12 cellular contexts compared by ENCODE assay signal in genomic region chr17:62950067-62950466, GRCh38. TPM values are rescaled to one million over a fixed set of nuclear protein-coding genes. Genes with fewer than 3 reads are reported as not detected.
A peak's percentile ranks its signal among the peaks of the same experiment; 100 is the strongest.
DNase-seq lines count a peak whose midpoint lies in the region; ATAC-seq, FAIRE-seq and TF ChIP-seq lines count a peak whose summit lies in the region.
"Had no signal": no experiment of that assay in that cellular context is flagged by ENCODE, and none has a peak within 500 bp of the region (broad histone marks: within the 10 kb centered on the region; RNA-seq: fewer than 3 reads in every experiment).

No MANE protein-coding gene starts in this region.

- H4K5ac ChIP-seq in H9 (ENCODE audit: insufficient read length, low read depth, low read length) = no peak overlapping the region

- H3K4me1 Mint-ChIP-seq in brain (peaks cover 15% of the 10 kb centered on the region), H9 (peaks cover 0 to 5% of the 10 kb centered on the region in 2 experiments; a peak in 2 of 4 replicates), T-cell (no peaks in the 10 kb centered on the region)

- H3K23me2 ChIP-seq in H9 (ENCODE audit: insufficient read length, low read depth, low read length, poor library complexity, severe bottlenecking) = no peaks in the 10 kb centered on the region

- TF ChIP-seq POLR2A in HepG2 (IDR thresholded peaks at IDR 0.05; ENCODE audit: insufficient read depth in 1 of 2, low read depth in 2 of 2, low read length in 2 of 2) = no peak

- POLR2A ChIA-PET in A673 (lab: Charles Lee; ENCODE audit: low non-redundant PET) = no interaction called here
- POLR2A ChIA-PET in T-cell (lab: Charles Lee) = interaction anchor here in 1 of 2 donors (0.6 kb wide), 1 partner anchor 21 kb away, joined by 3 read pairs; no protein-coding TSS in a partner anchor
- POLR2A ChIA-PET in HepG2 (lab: Yijun Ruan, JAX) = no interaction called here

- no peak overlapping the region for H2BK20ac ChIP-seq in H9 (ENCODE audit: low read depth, low read length, poor library complexity, severe bottlenecking)

- H3K36me3 ChIP-seq in A673 (ENCODE audit: insufficient read depth, low read length, poor library complexity, severe bottlenecking) = no peaks in the 10 kb centered on the region
- no peaks in the 10 kb centered on the region for H3K36me3 ChIP-seq in lower lobe of right lung
- no peaks in the 10 kb centered on the region for H3K36me3 ChIP-seq in HepG2 (replicated peaks in 1 of 2; ENCODE audit: control insufficient read depth in 1 of 2, insufficient read depth in 2 of 2, low read length in 2 of 2)
- H3K36me3 ChIP-seq: BLaER1 had no signal

- TF ChIP-seq CTCF in A673 (conservative IDR thresholded peaks at IDR 0.05; ENCODE audit: low read depth, low read length) (no peak), brain (conservative IDR thresholded peaks at IDR 0.05) (no peak), lower lobe of right lung (IDR thresholded peaks at IDR 0.05) (no peak), H9 (conservative IDR thresholded peaks at IDR 0.05) (no peak), HepG2 (CRISPR knock-in tag; IDR thresholded peaks at IDR 0.05) (no peak)

- no peak overlapping the region for H2BK120ac ChIP-seq in H9 (ENCODE audit: low read depth, low read length, poor library complexity, severe bottlenecking)

- no peak overlapping the region for H3K23ac ChIP-seq in H9 (ENCODE audit: insufficient read length, low read depth, low read length)

- no peaks in the 10 kb centered on the region for H3K27me3 ChIP-seq in A673 (replicated peaks; ENCODE audit: insufficient read depth, low read depth, low read length, poor library complexity)
- no peaks in the 10 kb centered on the region for H3K27me3 ChIP-seq in lower lobe of right lung (ENCODE audit: low read depth)
- no peaks in the 10 kb centered on the region for H3K27me3 ChIP-seq in H9 (ENCODE audit: insufficient read depth, low read length)
- H3K27me3 ChIP-seq in HepG2 (ENCODE audit: control insufficient read depth in 1 of 2, insufficient read depth in 2 of 2, low read length in 2 of 2) = peaks cover 0 to 8% of the 10 kb centered on the region in 2 experiments; a peak in 1 of 5 replicates
- H3K27me3 ChIP-seq: BLaER1 had no signal

- H3K36me3 Mint-ChIP-seq in brain (no peaks in the 10 kb centered on the region), H9 (ENCODE audit: insufficient read depth in 1 of 3, low read depth in 3 of 3) (no peaks in the 10 kb centered on the region), T-cell (no peaks in the 10 kb centered on the region)

- H3K79me2 ChIP-seq in H9 (ENCODE audit: insufficient read depth, low read length) (no peaks in the 10 kb centered on the region), HepG2 (ENCODE audit: insufficient read depth, low read length) (no peaks in the 10 kb centered on the region)

- no peak overlapping the region for H3K18ac ChIP-seq in H9 (ENCODE audit: insufficient read length, low read depth, low read length)

- H2AK5ac ChIP-seq in H9 (ENCODE audit: insufficient read length, low read length) = no peak overlapping the region

- H3K27me3 Mint-ChIP-seq in brain (peaks cover 3% of the 10 kb centered on the region), H9 (ENCODE audit: low read depth) (no peaks in the 10 kb centered on the region; the same call in 1 of the 2 replicates), T-cell (peaks cover 9 to 10% of the 10 kb centered on the region in 2 donors)

- TF ChIP-seq EP300 in HepG2 (IDR thresholded peaks at IDR 0.05; ENCODE audit: low read depth in 2 of 2, low read length in 2 of 2) (no peak), HepG2 (CRISPR knock-in tag; IDR thresholded peaks at IDR 0.05; ENCODE audit: borderline replicate concordance) (no peak)

- no peak overlapping the region for H2BK5ac ChIP-seq in H9 (ENCODE audit: insufficient read length, low read length)

- TF ChIP-seq RAD21 in HepG2 (CRISPR knock-in tag; IDR thresholded peaks at IDR 0.05) = no peak

- H3K56ac ChIP-seq in H9 (ENCODE audit: insufficient read length, low read depth, low read length) = no peak overlapping the region

- peak overlapping the region in 3 of 5 experiments; percentile 61 to 92 (median 72) for H3K27ac Mint-ChIP-seq in brain
- H3K27ac Mint-ChIP-seq in H9 = no peak overlapping the region
- H3K27ac Mint-ChIP-seq in T-cell = no peak overlapping the region

- BruUV-seq in A673 (replicated peaks; lab: Mats Ljungman, UMichigan) = no TSS peak
- no TSS peak for BruUV-seq in HepG2 (replicated peaks; lab: Mats Ljungman, UMichigan)

- DNase-seq in A673 (ENCODE audit: low spot score) = peak; percentile 23
- DNase-seq in HPDE6-E6E7 (ENCODE audit: extremely low spot score) = peak; percentile 42
- DNase-seq in lower lobe of right lung = peak; percentile 48
- DNase-seq in H9 = no peak
- DNase-seq in SHP77 (lab: John Stamatoyannopoulos, UW) = no peak
- DNase-seq in T-cell = no peak
- no peak for DNase-seq in HepG2 (ENCODE audit: low spot score)
- DNase-seq: dermis blood vessel endothelial cell, NCI-H2171 treated with DMSO at 0.1 percent for 48 hours had no signal

- CTCF ChIA-PET in A673 (lab: Charles Lee) = interaction anchor here (0.6 kb wide), 1 partner anchor 222 kb away, joined by 3 read pairs; no protein-coding TSS in a partner anchor
- CTCF ChIA-PET in T-cell (lab: Charles Lee) = interaction anchor here (0.6 kb wide), 2 partner anchors 19 to 1114 kb away, joined by 3 to 7 read pairs; no protein-coding TSS in a partner anchor
- CTCF ChIA-PET in HepG2 (lab: Yijun Ruan, JAX; ENCODE audit: low intra/inter-chr PET ratio, low total read pairs) = no interaction called here

- H3K14ac ChIP-seq in H9 (ENCODE audit: insufficient read depth, low read length) = no peak overlapping the region

- no peak overlapping the region for H3T11ph ChIP-seq in H9 (ENCODE audit: low read length)

- H3K4me2 ChIP-seq in H9 (ENCODE audit: insufficient read depth, insufficient read length, low read length) (no peak overlapping the region), HepG2 (ENCODE audit: low read depth, low read length) (no peak overlapping the region)
- H3K4me2 ChIP-seq: BLaER1 had no signal

- no peak overlapping the region for H2BK12ac ChIP-seq in H9 (ENCODE audit: insufficient read length, low read depth, low read length)

- H3K9ac ChIP-seq in H9 (ENCODE audit: extremely low read depth, insufficient read length, low read length) (no peak overlapping the region), HepG2 (ENCODE audit: insufficient read depth, low read depth, low read length) (no peak overlapping the region)
- H3K9ac ChIP-seq: BLaER1 had no signal

- H4K91ac ChIP-seq in H9 (ENCODE audit: insufficient read length, low read depth, low read length) = no peak overlapping the region

- no CpG with 5 or more reads among the region's 1 CpG for WGBS in H9 (ENCODE audit: extremely low coverage, insufficient read length, low lambda C conversion rate)
- 0% methylated on average over 1 of the region's 1 CpG for WGBS in HepG2 (ENCODE audit: low lambda C conversion rate)

- H3K27ac ChIP-seq in A673 (ENCODE audit: low read depth, low read length, poor library complexity, severe bottlenecking) (no peak overlapping the region), lower lobe of right lung (no peak overlapping the region), H9 (ENCODE audit: insufficient read length, low read depth, low read length) (no peak overlapping the region), HepG2 (ENCODE audit: extremely low read length, insufficient read depth, low read length) (no peak overlapping the region)
- H3K27ac ChIP-seq: BLaER1, HL-60 had no signal

- H3K9me3 Mint-ChIP-seq in brain (peaks cover 0 to 9% (median 0%) of the 10 kb centered on the region in 5 experiments), H9 (no peaks in the 10 kb centered on the region), T-cell (no peaks in the 10 kb centered on the region)

- H3K9me3 ChIP-seq in A673 (ENCODE audit: low read depth, low read length, poor library complexity, severe bottlenecking) (no peaks in the 10 kb centered on the region), lower lobe of right lung (no peaks in the 10 kb centered on the region), H9 (ENCODE audit: control insufficient read depth, low read depth, low read length) (no peaks in the 10 kb centered on the region), HepG2 (ENCODE audit: low read length) (no peaks in the 10 kb centered on the region)
- H3K9me3 ChIP-seq: BLaER1 had no signal

- ATAC-seq in lower lobe of right lung (peak; percentile 67 to 87), T-cell (replicated peaks in 1 of 4) (no peak), HepG2 (no peak)

- H4K8ac ChIP-seq in H9 (replicated peaks; ENCODE audit: insufficient read length, low read depth, low read length) = no peak overlapping the region

- H3K4me1 ChIP-seq in A673 (ENCODE audit: insufficient read depth, low read length, poor library complexity, severe bottlenecking) = no peaks in the 10 kb centered on the region
- H3K4me1 ChIP-seq in lower lobe of right lung = no peaks in the 10 kb centered on the region
- no peaks in the 10 kb centered on the region for H3K4me1 ChIP-seq in H9 (ENCODE audit: insufficient read depth, low read length)
- H3K4me1 ChIP-seq in HepG2 (ENCODE audit: insufficient read depth, low read length) = no peaks in the 10 kb centered on the region
- H3K4me1 ChIP-seq: BLaER1 had no signal

- in situ Hi-C loops in HepG2 (cut with HindIII; ENCODE audit: extremely low pct_ligation_motif_present, low pct_unique_long_range_greater_than_20kb) = no loop called here

- H3K4me3 Mint-ChIP-seq in brain = peak overlapping the region in 1 of 5 experiments; percentile 56
- H3K4me3 Mint-ChIP-seq in H9 = no peak overlapping the region
- H3K4me3 Mint-ChIP-seq in T-cell = no peak overlapping the region

- no peak overlapping the region for H3K4ac ChIP-seq in H9 (ENCODE audit: low read depth, low read length)

- H2AFZ ChIP-seq in H9 (ENCODE audit: low read length) (no peak overlapping the region), HepG2 (ENCODE audit: low read length) (no peak overlapping the region)

- H3K4me3 ChIP-seq in A673 (ENCODE audit: low read depth, low read length, poor library complexity, severe bottlenecking) (no peak overlapping the region), lower lobe of right lung (no peak overlapping the region), HepG2 (replicated peaks in 1 of 3; ENCODE audit: insufficient read depth in 1 of 3, low read depth in 2 of 3, low read length in 3 of 3) (no peak overlapping the region)
- H3K4me3 ChIP-seq: BLaER1 had no signal

- H2BK15ac ChIP-seq in H9 (ENCODE audit: low read depth, low read length) = no peak overlapping the region

- H3K79me1 ChIP-seq in H9 (ENCODE audit: insufficient read depth, low read depth, low read length, poor library complexity, severe bottlenecking) = no peaks in the 10 kb centered on the region

- H4K20me1 ChIP-seq in H9 (ENCODE audit: control insufficient read depth, insufficient read depth, insufficient read length) = no peaks in the 10 kb centered on the region
- no peaks in the 10 kb centered on the region for H4K20me1 ChIP-seq in HepG2 (ENCODE audit: insufficient read depth, low read length)
- H4K20me1 ChIP-seq: BLaER1 had no signal

- FAIRE-seq in HepG2 (lab: Jason Lieb, UNC) = no peak

- intact Hi-C loops in A673 (cut with micrococcal nuclease; ENCODE audit: unreplicated experiment) = no loop called here
- intact Hi-C loops in lower lobe of right lung (cut with DNase I) = no loop called here
- intact Hi-C loops in HepG2 (cut with micrococcal nuclease; ENCODE audit: unreplicated experiment) = no loop called here

RNA-seq across cellular contexts. Expression of gene TANC2, which starts 16.0 kb away (rescaled TPM):
- total RNA-seq in A673 (2021) (11.5 and 13.6 TPM in 2 replicates), lower lobe of right lung (125 TPM), H9 (2021) (7.3 and 9.3 TPM in 2 replicates), T-cell (10 to 100 TPM; 20.3 to 39.5 (median 25.5) TPM), HepG2 (2016; rRNA removed; fragmentation: Illumina TruSeq; extraction: Trizol) (0.06 and 0.20 TPM in 2 replicates)
- polyA plus RNA-seq in brain (ENCODE audit: insufficient read depth, low read depth, low replicate concordance) (22.4 TPM), HepG2 (2011; rRNA removed) (0.08 and 0.61 TPM in 2 replicates)
- not detected in 2 replicates for total RNA-seq in HepG2 (2016; cell fraction: cytosol; rRNA removed; fragmentation: Illumina TruSeq; extraction: Trizol; ENCODE audit: low read depth)
- total RNA-seq in HepG2 (2016; cell fraction: insoluble cytoplasmic fraction; rRNA removed; fragmentation: Illumina TruSeq; extraction: Trizol) = 0.26 and 0.37 TPM in 2 replicates
- total RNA-seq in HepG2 (2016; cell fraction: membrane; rRNA removed; fragmentation: Illumina TruSeq; extraction: Trizol) = 0.21 and 0.62 TPM in 2 replicates
- total RNA-seq in HepG2 (2016; cell fraction: nucleus; rRNA removed; fragmentation: Illumina TruSeq; extraction: Trizol) = 0.12 and 0.44 TPM in 2 replicates
- polyA plus RNA-seq in HepG2 (2011; cell fraction: cytosol; rRNA removed) = 0.03 and 0.28 TPM in 2 replicates
- 0.16 and 0.17 TPM in 2 replicates for polyA plus RNA-seq in HepG2 (2011; cell fraction: nucleus; rRNA removed)
- 0.05 TPM in 2 replicates for polyA plus RNA-seq in HepG2 (2012)
- not detected in 2 replicates for polyA plus RNA-seq in HepG2 (2016; cell fraction: cytosol; fragmentation: Illumina TruSeq; extraction: Trizol; ENCODE audit: low read depth)
- polyA plus RNA-seq in HepG2 (2016; cell fraction: insoluble cytoplasmic fraction; fragmentation: Illumina TruSeq; extraction: Trizol; ENCODE audit: low read depth) = 0.04 and 0.07 TPM in 2 replicates
- polyA plus RNA-seq in HepG2 (2016; cell fraction: membrane; fragmentation: Illumina TruSeq; extraction: Trizol; ENCODE audit: low read depth) = 0.02 TPM in 2 replicates
- 0.08 and 0.17 TPM in 2 replicates for polyA plus RNA-seq in HepG2 (2016; cell fraction: nucleus; fragmentation: Illumina TruSeq; extraction: Trizol; ENCODE audit: insufficient read depth, low read depth)
- 0.34 and 379 TPM in 2 replicates for polyA minus RNA-seq in HepG2 (2011; rRNA and poly(A)+ RNA removed; ENCODE audit: low replicate concordance)
- 0.09 and 0.10 TPM in 2 replicates for polyA minus RNA-seq in HepG2 (2011; cell fraction: cytosol; rRNA and poly(A)+ RNA removed)
- polyA minus RNA-seq in HepG2 (2011; cell fraction: nucleus; rRNA and poly(A)+ RNA removed) = 1.2 and 2.3 TPM in 2 replicates

Comparison
In these comparisons a context has a peak if more than half of its experiments do, and no peak if none do; other contexts are left out.
1. DNase-seq: peak in A673 (single experiment), HPDE6-E6E7 (single experiment) and lower lobe of right lung (single experiment); none in H9 (single experiment), SHP77 (0 of 2), T-cell (0 of 34) and HepG2 (single experiment).
2. H3K27ac Mint-ChIP-seq: peak in brain (3 of 5); none in H9 (0 of 3) and T-cell (0 of 2).
3. ATAC-seq: peak in lower lobe of right lung (2 of 2); none in T-cell (0 of 4) and HepG2 (single experiment).